In the genomic region with DNA sequence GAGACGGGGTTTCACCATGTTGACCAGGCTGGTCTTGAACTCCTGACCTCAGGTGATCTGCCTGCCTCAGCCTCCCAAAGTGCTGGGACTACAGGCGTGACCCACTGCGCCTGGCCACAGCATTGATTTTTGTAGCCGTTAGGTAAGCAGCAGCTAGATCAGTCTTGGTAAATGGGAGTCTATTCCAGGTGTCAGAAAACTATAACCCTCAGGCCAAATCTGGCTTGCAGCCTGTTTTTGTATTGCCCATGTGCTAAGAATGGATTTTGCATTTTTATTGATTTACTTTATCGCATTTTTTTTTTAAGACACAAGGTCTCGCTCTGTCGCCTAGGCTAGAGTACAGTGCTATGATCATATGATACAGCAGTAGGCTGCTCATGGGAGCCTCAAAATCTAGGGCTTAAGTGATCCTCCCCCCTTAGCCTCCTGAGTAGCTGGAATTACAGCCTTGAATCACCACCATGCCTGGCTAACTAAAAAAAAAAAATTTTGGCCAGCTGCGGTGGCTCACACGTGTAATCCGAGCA, we compare ENCODE assay signal across 1 cellular context.
TF ChIP-seq lines count a peak whose summit lies in the region.

No MANE protein-coding gene starts in this region.

TF ChIP-seq in GM23338, 12 proteins besides CTCF, POLR2A, EP300 and RAD21 (continued from another document):
- TF ChIP-seq, protein P1, sequence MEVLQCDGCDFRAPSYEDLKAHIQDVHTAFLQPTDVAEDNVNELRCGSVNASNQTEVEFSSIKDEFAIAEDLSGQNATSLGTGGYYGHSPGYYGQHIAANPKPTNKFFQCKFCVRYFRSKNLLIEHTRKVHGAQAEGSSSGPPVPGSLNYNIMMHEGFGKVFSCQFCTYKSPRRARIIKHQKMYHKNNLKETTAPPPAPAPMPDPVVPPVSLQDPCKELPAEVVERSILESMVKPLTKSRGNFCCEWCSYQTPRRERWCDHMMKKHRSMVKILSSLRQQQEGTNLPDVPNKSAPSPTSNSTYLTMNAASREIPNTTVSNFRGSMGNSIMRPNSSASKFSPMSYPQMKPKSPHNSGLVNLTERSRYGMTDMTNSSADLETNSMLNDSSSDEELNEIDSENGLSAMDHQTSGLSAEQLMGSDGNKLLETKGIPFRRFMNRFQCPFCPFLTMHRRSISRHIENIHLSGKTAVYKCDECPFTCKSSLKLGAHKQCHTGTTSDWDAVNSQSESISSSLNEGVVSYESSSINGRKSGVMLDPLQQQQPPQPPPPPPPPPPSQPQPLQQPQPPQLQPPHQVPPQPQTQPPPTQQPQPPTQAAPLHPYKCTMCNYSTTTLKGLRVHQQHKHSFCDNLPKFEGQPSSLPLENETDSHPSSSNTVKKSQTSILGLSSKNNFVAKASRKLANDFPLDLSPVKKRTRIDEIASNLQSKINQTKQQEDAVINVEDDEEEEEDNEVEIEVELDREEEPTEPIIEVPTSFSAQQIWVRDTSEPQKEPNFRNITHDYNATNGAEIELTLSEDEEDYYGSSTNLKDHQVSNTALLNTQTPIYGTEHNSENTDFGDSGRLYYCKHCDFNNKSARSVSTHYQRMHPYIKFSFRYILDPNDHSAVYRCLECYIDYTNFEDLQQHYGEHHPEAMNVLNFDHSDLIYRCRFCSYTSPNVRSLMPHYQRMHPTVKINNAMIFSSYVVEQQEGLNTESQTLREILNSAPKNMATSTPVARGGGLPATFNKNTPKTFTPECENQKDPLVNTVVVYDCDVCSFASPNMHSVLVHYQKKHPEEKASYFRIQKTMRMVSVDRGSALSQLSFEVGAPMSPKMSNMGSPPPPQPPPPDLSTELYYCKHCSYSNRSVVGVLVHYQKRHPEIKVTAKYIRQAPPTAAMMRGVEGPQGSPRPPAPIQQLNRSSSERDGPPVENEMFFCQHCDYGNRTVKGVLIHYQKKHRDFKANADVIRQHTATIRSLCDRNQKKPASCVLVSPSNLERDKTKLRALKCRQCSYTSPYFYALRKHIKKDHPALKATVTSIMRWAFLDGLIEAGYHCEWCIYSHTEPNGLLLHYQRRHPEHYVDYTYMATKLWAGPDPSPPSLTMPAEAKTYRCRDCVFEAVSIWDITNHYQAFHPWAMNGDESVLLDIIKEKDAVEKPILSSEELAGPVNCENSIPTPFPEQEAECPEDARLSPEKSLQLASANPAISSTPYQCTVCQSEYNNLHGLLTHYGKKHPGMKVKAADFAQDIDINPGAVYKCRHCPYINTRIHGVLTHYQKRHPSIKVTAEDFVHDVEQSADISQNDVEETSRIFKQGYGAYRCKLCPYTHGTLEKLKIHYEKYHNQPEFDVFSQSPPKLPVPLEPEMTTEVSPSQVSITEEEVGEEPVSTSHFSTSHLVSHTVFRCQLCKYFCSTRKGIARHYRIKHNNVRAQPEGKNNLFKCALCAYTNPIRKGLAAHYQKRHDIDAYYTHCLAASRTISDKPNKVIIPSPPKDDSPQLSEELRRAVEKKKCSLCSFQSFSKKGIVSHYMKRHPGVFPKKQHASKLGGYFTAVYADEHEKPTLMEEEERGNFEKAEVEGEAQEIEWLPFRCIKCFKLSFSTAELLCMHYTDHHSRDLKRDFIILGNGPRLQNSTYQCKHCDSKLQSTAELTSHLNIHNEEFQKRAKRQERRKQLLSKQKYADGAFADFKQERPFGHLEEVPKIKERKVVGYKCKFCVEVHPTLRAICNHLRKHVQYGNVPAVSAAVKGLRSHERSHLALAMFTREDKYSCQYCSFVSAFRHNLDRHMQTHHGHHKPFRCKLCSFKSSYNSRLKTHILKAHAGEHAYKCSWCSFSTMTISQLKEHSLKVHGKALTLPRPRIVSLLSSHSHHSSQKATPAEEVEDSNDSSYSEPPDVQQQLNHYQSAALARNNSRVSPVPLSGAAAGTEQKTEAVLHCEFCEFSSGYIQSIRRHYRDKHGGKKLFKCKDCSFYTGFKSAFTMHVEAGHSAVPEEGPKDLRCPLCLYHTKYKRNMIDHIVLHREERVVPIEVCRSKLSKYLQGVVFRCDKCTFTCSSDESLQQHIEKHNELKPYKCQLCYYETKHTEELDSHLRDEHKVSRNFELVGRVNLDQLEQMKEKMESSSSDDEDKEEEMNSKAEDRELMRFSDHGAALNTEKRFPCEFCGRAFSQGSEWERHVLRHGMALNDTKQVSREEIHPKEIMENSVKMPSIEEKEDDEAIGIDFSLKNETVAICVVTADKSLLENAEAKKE (CRISPR knock-in tag; IDR thresholded peaks at IDR 0.05): no peak
- TF ChIP-seq CREB1 (CRISPR knock-in tag; IDR thresholded peaks at IDR 0.05; ENCODE audit: low read depth) (no peak), EZH2phosphoT487 (IDR thresholded peaks at IDR 0.05; ENCODE audit: unreplicated experiment) (no peak), STAT1 (IDR thresholded peaks at IDR 0.05; ENCODE audit: unreplicated experiment) (no peak)
TF ChIP-seq in GM23338: peak in this region for 0.
